Comparison of ENCODE assay signal across 13 cellular contexts in genomic region chr16:1691276-1691675, GRCh38. TPM values are rescaled to one million over a fixed set of nuclear protein-coding genes. Genes with fewer than 3 reads are reported as not detected.
DNase-seq lines count a peak whose midpoint lies in the region; ATAC-seq and TF ChIP-seq lines count a peak whose summit lies in the region.
"Had no signal": no experiment of that assay in that cellular context is flagged by ENCODE, and none has a peak within 500 bp of the region (broad histone marks: within the 10 kb centered on the region; RNA-seq: fewer than 3 reads in every experiment).

No MANE protein-coding gene starts in this region.

- H4K91ac ChIP-seq in trophoblast cell (ENCODE audit: low read depth, low read length) = no peak overlapping the region

- peaks cover 10% of the 10 kb centered on the region for H3K79me1 ChIP-seq in trophoblast cell (ENCODE audit: low read length)

- H3K4me1 ChIP-seq in trophoblast cell (ENCODE audit: control insufficient read depth in 1 of 2, insufficient read depth in 2 of 2, low read length in 2 of 2) = peaks cover 22 to 27% of the 10 kb centered on the region in 2 experiments
- H3K4me1 ChIP-seq: spleen had no signal

- H3K14ac ChIP-seq in trophoblast cell (ENCODE audit: low read length) = no peak overlapping the region

- H3K36me3 ChIP-seq in trophoblast cell (ENCODE audit: control insufficient read depth in 1 of 2, insufficient read depth in 2 of 2, low read length in 2 of 2) = peaks cover 56 to 64% of the 10 kb centered on the region in 2 experiments

- H3K18ac ChIP-seq in trophoblast cell (ENCODE audit: low read length) = no peak overlapping the region

- 0 out of 3 replicates have a peak, but pooled peaks have one; percentile 2 for TF ChIP-seq CTCF in GM12872 (IDR thresholded peaks at IDR 0.05; ENCODE audit: insufficient read depth, low read depth, low read length)
- TF ChIP-seq CTCF in epithelial cell of esophagus (IDR thresholded peaks at IDR 0.05; ENCODE audit: insufficient read depth, low read depth, low read length, missing control alignments) = peak; percentile 43

- no peak overlapping the region for H3K4me2 ChIP-seq in trophoblast cell (ENCODE audit: low read length)

- H3K4me3 ChIP-seq in epithelial cell of esophagus (ENCODE audit: low read length) = no peak overlapping the region
- H3K4me3 ChIP-seq in trophoblast cell (ENCODE audit: low read depth, low read length) = no peak overlapping the region
- H3K4me3 ChIP-seq: spleen had no signal

- peak overlapping the region; percentile 88 for H3K4ac ChIP-seq in trophoblast cell (ENCODE audit: low read depth, low read length)

- H2AK5ac ChIP-seq in trophoblast cell (ENCODE audit: low read length) = no peak overlapping the region

- no peak overlapping the region for H2BK120ac ChIP-seq in trophoblast cell (ENCODE audit: insufficient read depth, low read length, poor library complexity)

- DNase-seq in RKO (ENCODE audit: low spot score) = peak; percentile 40
- peak; percentile 81 for DNase-seq in epithelial cell of esophagus (ENCODE audit: low read depth)
- DNase-seq in trophoblast cell = peak in 1 of 2 donors; percentile 65
- no peak for DNase-seq in stimulated activated CD8-positive, alpha-beta memory T cell treated with anti-CD3 and anti-CD28 coated beads, Interleukin-4, amount 100 ng/mL, for 48 hours
- no peak for DNase-seq in SHP77 (lab: John Stamatoyannopoulos, UW)
- no peak for DNase-seq in epidermal melanocyte (ENCODE audit: insufficient read length, low spot score)
- DNase-seq: activated CD4-positive, CD25-positive, alpha-beta regulatory T cell treated with anti-CD3 and anti-CD28 coated beads, Interleukin-2, amount 50 U/mL, for 72 hours; NCI-H510A treated with DMSO at 0.1 percent for 48 hours had no signal

- no peaks in the 10 kb centered on the region for H3K9me3 ChIP-seq in trophoblast cell (ENCODE audit: insufficient read depth, low read depth, low read length)
- H3K9me3 ChIP-seq: spleen had no signal

- H3K9ac ChIP-seq in trophoblast cell (ENCODE audit: low read length) = no peak overlapping the region

- no peak overlapping the region for H2BK5ac ChIP-seq in trophoblast cell (ENCODE audit: low read depth, low read length, poor library complexity)

- H2AFZ ChIP-seq in trophoblast cell (ENCODE audit: insufficient read depth, low read length, poor library complexity) = no peak overlapping the region

- H2BK12ac ChIP-seq in trophoblast cell (ENCODE audit: low read length) = no peak overlapping the region

- H3K27ac ChIP-seq in trophoblast cell (ENCODE audit: low read depth, low read length) = no peak overlapping the region
- H3K27ac ChIP-seq: HL-60, spleen had no signal

- H3K23ac ChIP-seq in trophoblast cell (ENCODE audit: low read length) = no peak overlapping the region

- H4K12ac ChIP-seq in trophoblast cell (ENCODE audit: low read depth, low read length) = no peak overlapping the region

- peaks cover 11% of the 10 kb centered on the region for H3K79me2 ChIP-seq in trophoblast cell (ENCODE audit: control insufficient read depth, insufficient read depth, low read length, poor library complexity)

- H4K8ac ChIP-seq in trophoblast cell (ENCODE audit: low read depth, low read length) = no peak overlapping the region

- H3K27me3 ChIP-seq in trophoblast cell (ENCODE audit: insufficient read depth, low read length) = no peaks in the 10 kb centered on the region
- H3K27me3 ChIP-seq: dorsolateral prefrontal cortex, spleen had no signal

- no peak for ATAC-seq in HG03520 (IDR thresholded peaks at IDR 0.05; ENCODE audit: unreplicated experiment)

RNA-seq across cellular contexts. Expression of gene JPT2, which starts 13.2 kb away (rescaled TPM):
- 156 and 161 TPM in 2 replicates for polyA plus RNA-seq in trophoblast cell (2013)

RNA-seq across cellular contexts. Expression of gene MAPK8IP3, which starts 14.7 kb away (rescaled TPM):
- 38.0 and 39.0 TPM in 2 replicates for polyA plus RNA-seq in trophoblast cell (2013)

Comparison
In these comparisons a context has a peak if more than half of its experiments do, and no peak if none do; other contexts are left out.
1. DNase-seq: peak in RKO (single experiment) and epithelial cell of esophagus (single experiment); none in stimulated activated CD8-positive, alpha-beta memory T cell treated with anti-CD3 and anti-CD28 coated beads, Interleukin-4, amount 100 ng/mL, for 48 hours (single experiment), SHP77 (0 of 2) and epidermal melanocyte (single experiment).